Comparison of ENCODE assay signal across 8 cellular contexts in genomic region chrX:54920610-54921426, GRCh38. TPM values are rescaled to one million over a fixed set of nuclear protein-coding genes. Genes with fewer than 3 reads are reported as not detected.
DNase-seq lines count a peak whose midpoint lies in the region; ATAC-seq and TF ChIP-seq lines count a peak whose summit lies in the region.

A gene with protein sequence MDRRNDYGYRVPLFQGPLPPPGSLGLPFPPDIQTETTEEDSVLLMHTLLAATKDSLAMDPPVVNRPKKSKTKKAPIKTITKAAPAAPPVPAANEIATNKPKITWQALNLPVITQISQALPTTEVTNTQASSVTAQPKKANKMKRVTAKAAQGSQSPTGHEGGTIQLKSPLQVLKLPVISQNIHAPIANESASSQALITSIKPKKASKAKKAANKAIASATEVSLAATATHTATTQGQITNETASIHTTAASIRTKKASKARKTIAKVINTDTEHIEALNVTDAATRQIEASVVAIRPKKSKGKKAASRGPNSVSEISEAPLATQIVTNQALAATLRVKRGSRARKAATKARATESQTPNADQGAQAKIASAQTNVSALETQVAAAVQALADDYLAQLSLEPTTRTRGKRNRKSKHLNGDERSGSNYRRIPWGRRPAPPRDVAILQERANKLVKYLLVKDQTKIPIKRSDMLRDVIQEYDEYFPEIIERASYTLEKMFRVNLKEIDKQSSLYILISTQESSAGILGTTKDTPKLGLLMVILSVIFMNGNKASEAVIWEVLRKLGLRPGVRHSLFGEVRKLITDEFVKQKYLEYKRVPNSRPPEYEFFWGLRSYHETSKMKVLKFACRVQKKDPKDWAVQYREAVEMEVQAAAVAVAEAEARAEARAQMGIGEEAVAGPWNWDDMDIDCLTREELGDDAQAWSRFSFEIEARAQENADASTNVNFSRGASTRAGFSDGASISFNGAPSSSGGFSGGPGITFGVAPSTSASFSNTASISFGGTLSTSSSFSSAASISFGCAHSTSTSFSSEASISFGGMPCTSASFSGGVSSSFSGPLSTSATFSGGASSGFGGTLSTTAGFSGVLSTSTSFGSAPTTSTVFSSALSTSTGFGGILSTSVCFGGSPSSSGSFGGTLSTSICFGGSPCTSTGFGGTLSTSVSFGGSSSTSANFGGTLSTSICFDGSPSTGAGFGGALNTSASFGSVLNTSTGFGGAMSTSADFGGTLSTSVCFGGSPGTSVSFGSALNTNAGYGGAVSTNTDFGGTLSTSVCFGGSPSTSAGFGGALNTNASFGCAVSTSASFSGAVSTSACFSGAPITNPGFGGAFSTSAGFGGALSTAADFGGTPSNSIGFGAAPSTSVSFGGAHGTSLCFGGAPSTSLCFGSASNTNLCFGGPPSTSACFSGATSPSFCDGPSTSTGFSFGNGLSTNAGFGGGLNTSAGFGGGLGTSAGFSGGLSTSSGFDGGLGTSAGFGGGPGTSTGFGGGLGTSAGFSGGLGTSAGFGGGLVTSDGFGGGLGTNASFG (N-terminal part only) (plus strand): TSS chrX:54920824. CDS start chrX:54922247, 1,423 bp downstream.

- no peaks in the 10 kb centered on the region for H3K36me3 ChIP-seq in CD8-positive, alpha-beta memory T cell (ENCODE audit: insufficient read depth, low read length)
- H3K36me3 ChIP-seq in HEK293 (ENCODE audit: control insufficient read depth in 2 of 2, insufficient read depth in 1 of 2, low read length in 2 of 2) (peaks cover 0 to 39% of the 10 kb centered on the region in 2 experiments; a peak in 1 of 3 replicates), SJCRH30 (no peaks in the 10 kb centered on the region), mucosa of descending colon (ENCODE audit: low read depth) (no peaks in the 10 kb centered on the region)

- peak within 1 kb of the TSS; percentile 77 to 90 (median 82) for H3K4me3 Mint-ChIP-seq in CD8-positive, alpha-beta memory T cell
- H3K4me3 Mint-ChIP-seq in natural killer cell: peak within 1 kb of the TSS; percentile 96

- peak in 1 of 5 donors; percentile 45 for DNase-seq in CD8-positive, alpha-beta memory T cell
- DNase-seq in SJCRH30 (peak; percentile 32 to 48), erythroblast (lab: John Stamatoyannopoulos, UW) (peak; percentile 5 to 16), natural killer cell (no peak), mucosa of descending colon (no peak)

- ATAC-seq in natural killer cell (peak in 2 of 3 donors; percentile 11 to 24), GM21825 (IDR thresholded peaks at IDR 0.05; ENCODE audit: unreplicated experiment) (no peak), mucosa of descending colon (no peak)
- no peak for ATAC-seq in activated CD4-positive, CD25-positive, alpha-beta regulatory T cell treated with anti-CD3 and anti-CD28 coated beads, Interleukin-2, amount 50 U/mL, for 24 hours

- TF ChIP-seq CTCF in HEK293 (tag by site-specific recombination; IDR thresholded peaks at IDR 0.05) (no peak; the same call in 1 of the 2 replicates), natural killer cell (IDR thresholded peaks at IDR 0.05) (no peak), mucosa of descending colon (IDR thresholded peaks at IDR 0.05) (no peak)

- no peak for TF ChIP-seq POLR2A in erythroblast (IDR thresholded peaks at IDR 0.05; ENCODE audit: low read length)

- H3K9me3 Mint-ChIP-seq in CD8-positive, alpha-beta memory T cell: no peaks in the 10 kb centered on the region
- H3K9me3 Mint-ChIP-seq in natural killer cell: no peaks in the 10 kb centered on the region

- intact Hi-C loops in natural killer cell (cut with micrococcal nuclease) (no loop called here), mucosa of descending colon (cut with DNase I, micrococcal nuclease) (no loop called here)

- CTCF ChIA-PET in CD8-positive, alpha-beta memory T cell (lab: Charles Lee): no interaction called here
- CTCF ChIA-PET in HEK293 (lab: Yijun Ruan, JAX): interaction anchor here (0.5 kb wide), 1 partner anchor 234 kb away, joined by 3 read pairs; no protein-coding TSS in a partner anchor

- H3K36me3 Mint-ChIP-seq in CD8-positive, alpha-beta memory T cell: no peaks in the 10 kb centered on the region
- no peaks in the 10 kb centered on the region for H3K36me3 Mint-ChIP-seq in natural killer cell

- H3K4me3 ChIP-seq in CD8-positive, alpha-beta memory T cell (ENCODE audit: low read length): peak within 1 kb of the TSS; percentile 55
- H3K4me3 ChIP-seq in HEK293 (ENCODE audit: low read depth, low read length) (peak within 1 kb of the TSS; percentile 52), SJCRH30 (peak within 1 kb of the TSS; percentile 63), mucosa of descending colon (no peak within 1 kb of the TSS)

- no peak within 1 kb of the TSS for H3K27ac ChIP-seq in CD8-positive, alpha-beta memory T cell (ENCODE audit: low read depth, low read length)
- H3K27ac ChIP-seq in HEK293 (ENCODE audit: extremely low read depth, low read depth, low read length) (no peak within 1 kb of the TSS), SJCRH30 (no peak within 1 kb of the TSS)

- peaks cover 10 to 21% (median 18%) of the 10 kb centered on the region in 3 donors for H3K4me1 Mint-ChIP-seq in CD8-positive, alpha-beta memory T cell
- peaks cover 14 to 24% of the 10 kb centered on the region in 2 donors for H3K4me1 Mint-ChIP-seq in natural killer cell

- POLR2A ChIA-PET in CD8-positive, alpha-beta memory T cell (lab: Charles Lee): interaction anchor here (0.6 kb wide), 1 partner anchor 797 kb away, joined by 3 read pairs; the partner anchor contains the start of gene RRAGB
- POLR2A ChIA-PET in HEK293 (lab: Yijun Ruan, JAX): interaction anchor here (1.0 kb wide), 1 partner anchor 79 kb away, joined by 4 read pairs; the partner anchor contains the start of gene APEX2

- no peaks in the 10 kb centered on the region for H3K9me3 ChIP-seq in CD8-positive, alpha-beta memory T cell (ENCODE audit: low read length)
- H3K9me3 ChIP-seq in HEK293 (ENCODE audit: control insufficient read depth, insufficient read depth, low read depth, low read length): no peaks in the 10 kb centered on the region
- H3K9me3 ChIP-seq in SJCRH30 (replicated peaks): no peaks in the 10 kb centered on the region
- no peaks in the 10 kb centered on the region for H3K9me3 ChIP-seq in mucosa of descending colon

- peaks cover 6% of the 10 kb centered on the region for H3K4me1 ChIP-seq in CD8-positive, alpha-beta memory T cell (ENCODE audit: insufficient read depth, low read length)
- no peaks in the 10 kb centered on the region for H3K4me1 ChIP-seq in HEK293 (ENCODE audit: control insufficient read depth, insufficient read depth, low read length)
- H3K4me1 ChIP-seq in SJCRH30: no peaks in the 10 kb centered on the region
- no peaks in the 10 kb centered on the region for H3K4me1 ChIP-seq in mucosa of descending colon (ENCODE audit: low read depth)

- H3K27ac Mint-ChIP-seq in CD8-positive, alpha-beta memory T cell: peak within 1 kb of the TSS in 6 of 8 donors; percentile 29 to 87 (median 56)
- peak within 1 kb of the TSS in 1 of 2 donors; percentile 19 for H3K27ac Mint-ChIP-seq in natural killer cell

- no peaks in the 10 kb centered on the region for H3K27me3 ChIP-seq in CD8-positive, alpha-beta memory T cell (ENCODE audit: insufficient read depth, low read length, poor library complexity, severe bottlenecking)
- H3K27me3 ChIP-seq in SJCRH30: no peaks in the 10 kb centered on the region

- peaks cover 6 to 10% of the 10 kb centered on the region in 2 donors for H3K27me3 Mint-ChIP-seq in CD8-positive, alpha-beta memory T cell
- H3K27me3 Mint-ChIP-seq in natural killer cell (ENCODE audit: low read depth in 2 of 2): no peaks in the 10 kb centered on the region

TF ChIP-seq in HEK293, 187 proteins besides CTCF, POLR2A, EP300 and RAD21 (continues in another document):
- no peak for TF ChIP-seq ZNF707 (tag by site-specific recombination; IDR thresholded peaks at IDR 0.05)
- TF ChIP-seq, protein P1, sequence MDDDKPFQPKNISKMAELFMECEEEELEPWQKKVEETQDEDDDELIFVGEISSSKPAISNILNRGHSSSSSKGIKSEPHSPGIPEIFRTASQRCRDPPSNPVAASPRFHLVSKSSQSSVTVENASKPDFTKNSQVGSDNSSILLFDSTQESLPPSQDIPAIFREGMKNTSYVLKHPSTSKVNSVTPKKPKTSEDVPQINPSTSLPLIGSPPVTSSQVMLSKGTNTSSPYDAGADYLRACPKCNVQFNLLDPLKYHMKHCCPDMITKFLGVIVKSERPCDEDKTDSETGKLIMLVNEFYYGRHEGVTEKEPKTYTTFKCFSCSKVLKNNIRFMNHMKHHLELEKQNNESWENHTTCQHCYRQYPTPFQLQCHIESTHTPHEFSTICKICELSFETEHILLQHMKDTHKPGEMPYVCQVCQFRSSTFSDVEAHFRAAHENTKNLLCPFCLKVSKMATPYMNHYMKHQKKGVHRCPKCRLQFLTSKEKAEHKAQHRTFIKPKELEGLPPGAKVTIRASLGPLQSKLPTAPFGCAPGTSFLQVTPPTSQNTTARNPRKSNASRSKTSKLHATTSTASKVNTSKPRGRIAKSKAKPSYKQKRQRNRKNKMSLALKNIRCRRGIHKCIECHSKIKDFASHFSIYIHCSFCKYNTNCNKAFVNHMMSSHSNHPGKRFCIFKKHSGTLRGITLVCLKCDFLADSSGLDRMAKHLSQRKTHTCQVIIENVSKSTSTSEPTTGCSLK (tag by site-specific recombination; IDR thresholded peaks at IDR 0.05): no peak
- TF ChIP-seq, protein P2, sequence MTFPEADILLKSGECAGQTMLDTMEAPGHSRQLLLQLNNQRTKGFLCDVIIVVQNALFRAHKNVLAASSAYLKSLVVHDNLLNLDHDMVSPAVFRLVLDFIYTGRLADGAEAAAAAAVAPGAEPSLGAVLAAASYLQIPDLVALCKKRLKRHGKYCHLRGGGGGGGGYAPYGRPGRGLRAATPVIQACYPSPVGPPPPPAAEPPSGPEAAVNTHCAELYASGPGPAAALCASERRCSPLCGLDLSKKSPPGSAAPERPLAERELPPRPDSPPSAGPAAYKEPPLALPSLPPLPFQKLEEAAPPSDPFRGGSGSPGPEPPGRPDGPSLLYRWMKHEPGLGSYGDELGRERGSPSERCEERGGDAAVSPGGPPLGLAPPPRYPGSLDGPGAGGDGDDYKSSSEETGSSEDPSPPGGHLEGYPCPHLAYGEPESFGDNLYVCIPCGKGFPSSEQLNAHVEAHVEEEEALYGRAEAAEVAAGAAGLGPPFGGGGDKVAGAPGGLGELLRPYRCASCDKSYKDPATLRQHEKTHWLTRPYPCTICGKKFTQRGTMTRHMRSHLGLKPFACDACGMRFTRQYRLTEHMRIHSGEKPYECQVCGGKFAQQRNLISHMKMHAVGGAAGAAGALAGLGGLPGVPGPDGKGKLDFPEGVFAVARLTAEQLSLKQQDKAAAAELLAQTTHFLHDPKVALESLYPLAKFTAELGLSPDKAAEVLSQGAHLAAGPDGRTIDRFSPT (tag by site-specific recombination; IDR thresholded peaks at IDR 0.05): no peak

RNA-seq across cellular contexts. Expression of the gene that starts here (rescaled TPM):
- total RNA-seq in CD8-positive, alpha-beta memory T cell: 1 to 10 TPM; 3.4 to 4.2 TPM
- 1.8 TPM for polyA plus RNA-seq in CD8-positive, alpha-beta memory T cell
- total RNA-seq in SJCRH30 (2014; rRNA removed; shearing (Covaris generic)): 27.0 and 29.2 TPM in 2 replicates
- total RNA-seq in natural killer cell: 1 to 10 TPM; 2.9 to 4.3 (median 4.2) TPM
- total RNA-seq in mucosa of descending colon: 1 to 10 TPM in 2 of 3 donors, under 1 TPM in 1; 0.67 to 7.2 (median 2.1) TPM

Comparison
In these comparisons a context has a peak if more than half of its experiments do, and no peak if none do; other contexts are left out.
1. DNase-seq: peak in SJCRH30 (2 of 2) and erythroblast (2 of 2); none in natural killer cell (single experiment) and mucosa of descending colon (0 of 3).
2. ATAC-seq: peak in natural killer cell (2 of 3); none in GM21825 (single experiment), activated CD4-positive, CD25-positive, alpha-beta regulatory T cell treated with anti-CD3 and anti-CD28 coated beads, Interleukin-2, amount 50 U/mL, for 24 hours (0 of 2) and mucosa of descending colon (single experiment).